Comparison of ENCODE assay signal across 7 cellular contexts in genomic region chr2:96115631-96116423, GRCh38. TPM values are rescaled to one million over a fixed set of nuclear protein-coding genes. Genes with fewer than 3 reads are reported as not detected.
DNase-seq lines count a peak whose midpoint lies in the region; ATAC-seq, FAIRE-seq and TF ChIP-seq lines count a peak whose summit lies in the region.

No MANE protein-coding gene starts in this region.

- ATAC-seq in activated naive CD8-positive, alpha-beta T cell treated with anti-CD3 and anti-CD28 coated beads, Interleukin-2, amount 10 ng/mL, durations not matched to agents 7 days and 5 days (ENCODE audit: low read depth) = no peak
- ATAC-seq in GM21390 (IDR thresholded peaks at IDR 0.05; ENCODE audit: unreplicated experiment) = no peak

- H3K36me3 ChIP-seq in kidney (ENCODE audit: control insufficient read depth in 1 of 2, insufficient read depth in 2 of 2, low read length in 2 of 2) (no peaks in the 10 kb centered on the region), subcutaneous abdominal adipose tissue (ENCODE audit: control insufficient read depth in 5 of 5, insufficient read depth in 5 of 5, low read length in 5 of 5) (no peaks in the 10 kb centered on the region)

- no peak for TF ChIP-seq CTCF in HL-60 (IDR thresholded peaks at IDR 0.05; ENCODE audit: insufficient read depth, low read length)
- TF ChIP-seq CTCF in kidney (IDR thresholded peaks at IDR 0.05; ENCODE audit: borderline replicate concordance, extremely low read depth, insufficient read depth) = no peak

- no peak overlapping the region for H3K27ac ChIP-seq in HL-60 (replicated peaks)
- H3K27ac ChIP-seq in kidney (ENCODE audit: low read depth in 2 of 2, low read length in 2 of 2) = no peak overlapping the region
- H3K27ac ChIP-seq in subcutaneous abdominal adipose tissue (ENCODE audit: low read depth, low read length) = no peak overlapping the region

- no peak overlapping the region for H3K9ac ChIP-seq in kidney (ENCODE audit: low read length in 2 of 2)
- H3K9ac ChIP-seq in subcutaneous abdominal adipose tissue (ENCODE audit: low read length in 5 of 5) = no peak overlapping the region

- H3K9me3 ChIP-seq in kidney (ENCODE audit: control insufficient read depth in 1 of 2, low read length in 2 of 2) (no peaks in the 10 kb centered on the region), subcutaneous abdominal adipose tissue (ENCODE audit: control insufficient read depth in 5 of 5, low read length in 5 of 5) (no peaks in the 10 kb centered on the region)

- H3K27me3 ChIP-seq in HL-60 (ENCODE audit: insufficient read depth, poor library complexity, severe bottlenecking) (peaks cover 20% of the 10 kb centered on the region), subcutaneous abdominal adipose tissue (ENCODE audit: control insufficient read depth in 5 of 5, insufficient read depth in 4 of 5, low read length in 5 of 5) (peaks cover 26 to 52% (median 35%) of the 10 kb centered on the region in 5 donors)

- H3K4me3 Mint-ChIP-seq in activated naive CD8-positive, alpha-beta T cell treated with anti-CD3 and anti-CD28 coated beads, Interleukin-2, amount 10 ng/mL, durations not matched to agents 7 days and 5 days = peak overlapping the region; percentile 76

- intact Hi-C loops in kidney (cut with DNase I) = no loop called here

- no peak for FAIRE-seq in kidney (lab: Jason Lieb, UNC)

- H3K4me1 ChIP-seq in kidney (ENCODE audit: control insufficient read depth in 1 of 2, insufficient read depth in 1 of 2, low read depth in 1 of 2, low read length in 2 of 2) (peaks cover 0 to 7% of the 10 kb centered on the region in 2 donors), subcutaneous abdominal adipose tissue (ENCODE audit: control insufficient read depth in 5 of 5, insufficient read depth in 5 of 5, low read length in 5 of 5) (peaks cover 0 to 18% (median 10%) of the 10 kb centered on the region in 5 donors)

- peak overlapping the region; percentile 28; the same call in 1 of the 2 replicates for H3K4me3 ChIP-seq in HL-60 (replicated peaks; ENCODE audit: insufficient read depth, low read length)
- H3K4me3 ChIP-seq in kidney (ENCODE audit: low read length in 2 of 2) = peak overlapping the region in 1 of 2 donors; percentile 35
- H3K4me3 ChIP-seq in subcutaneous abdominal adipose tissue (ENCODE audit: low read depth in 1 of 5, low read length in 5 of 5) = peak overlapping the region in 4 of 5 donors; percentile 22 to 66 (median 50)

- H3K4me1 Mint-ChIP-seq in activated naive CD8-positive, alpha-beta T cell treated with anti-CD3 and anti-CD28 coated beads, Interleukin-2, amount 10 ng/mL, durations not matched to agents 7 days and 5 days = peaks cover 15% of the 10 kb centered on the region

- DNase-seq in HL-60 (ENCODE audit: low read depth in 1 of 2, low spot score in 1 of 2) = no peak
- no peak for DNase-seq in activated naive CD8-positive, alpha-beta T cell treated with anti-CD3 and anti-CD28 coated beads, Interleukin-2, amount 10 ng/mL, durations not matched to agents 7 days and 5 days
- peak; percentile 77 for DNase-seq in kidney
- DNase-seq in HPDE6-E6E7 (ENCODE audit: extremely low spot score) = no peak
- no peak for DNase-seq in foreskin melanocyte

- POLR2A ChIA-PET in activated naive CD8-positive, alpha-beta T cell treated with anti-CD3 and anti-CD28 coated beads, Interleukin-2, amount 10 ng/mL, durations not matched to agents 7 days and 5 days (lab: Charles Lee) = no interaction called here

- no peaks in the 10 kb centered on the region for H3K9me3 Mint-ChIP-seq in activated naive CD8-positive, alpha-beta T cell treated with anti-CD3 and anti-CD28 coated beads, Interleukin-2, amount 10 ng/mL, durations not matched to agents 7 days and 5 days

- H3K27ac Mint-ChIP-seq in activated naive CD8-positive, alpha-beta T cell treated with anti-CD3 and anti-CD28 coated beads, Interleukin-2, amount 10 ng/mL, durations not matched to agents 7 days and 5 days = no peak overlapping the region

- H3K36me3 Mint-ChIP-seq in activated naive CD8-positive, alpha-beta T cell treated with anti-CD3 and anti-CD28 coated beads, Interleukin-2, amount 10 ng/mL, durations not matched to agents 7 days and 5 days = no peaks in the 10 kb centered on the region

- H3K27me3 Mint-ChIP-seq in activated naive CD8-positive, alpha-beta T cell treated with anti-CD3 and anti-CD28 coated beads, Interleukin-2, amount 10 ng/mL, durations not matched to agents 7 days and 5 days = peaks cover 28% of the 10 kb centered on the region

RNA-seq across cellular contexts. Expression of gene ADRA2B, which starts 0.5 kb away (rescaled TPM):
- total RNA-seq in activated naive CD8-positive, alpha-beta T cell treated with anti-CD3 and anti-CD28 coated beads, Interleukin-2, amount 10 ng/mL, durations not matched to agents 7 days and 5 days = under 1 TPM; 0.17 to 0.26 TPM
- 1.4 TPM for total RNA-seq in kidney
- polyA plus RNA-seq in kidney (ENCODE audit: insufficient read depth, low read depth, low replicate concordance) = 4.8 TPM

RNA-seq across cellular contexts. Expression of gene ASTL, which starts 22.5 kb away (rescaled TPM):
- 10 to 100 TPM; 12.2 to 14.7 TPM for total RNA-seq in activated naive CD8-positive, alpha-beta T cell treated with anti-CD3 and anti-CD28 coated beads, Interleukin-2, amount 10 ng/mL, durations not matched to agents 7 days and 5 days
- not detected for total RNA-seq in kidney
- polyA plus RNA-seq in kidney (ENCODE audit: insufficient read depth, low read depth, low replicate concordance) = not detected

RNA-seq across cellular contexts. Expression of gene DUSP2, which starts 29.4 kb away (rescaled TPM):
- 10 to 100 TPM; 47.7 to 50.2 TPM for total RNA-seq in activated naive CD8-positive, alpha-beta T cell treated with anti-CD3 and anti-CD28 coated beads, Interleukin-2, amount 10 ng/mL, durations not matched to agents 7 days and 5 days
- total RNA-seq in kidney = 11.8 TPM
- 5.6 TPM for polyA plus RNA-seq in kidney (ENCODE audit: insufficient read depth, low read depth, low replicate concordance)

Comparison
In these comparisons a context has a peak if more than half of its experiments do, and no peak if none do; other contexts are left out.
1. RNA of gene ASTL, which starts 22.5 kb away (total RNA-seq): 12.2 to 14.7 TPM in activated naive CD8-positive, alpha-beta T cell treated with anti-CD3 and anti-CD28 coated beads, Interleukin-2, amount 10 ng/mL, durations not matched to agents 7 days and 5 days; not detected in kidney (single experiment); every median in the first group is over 10 times any median in the second.